In the genomic region with DNA sequence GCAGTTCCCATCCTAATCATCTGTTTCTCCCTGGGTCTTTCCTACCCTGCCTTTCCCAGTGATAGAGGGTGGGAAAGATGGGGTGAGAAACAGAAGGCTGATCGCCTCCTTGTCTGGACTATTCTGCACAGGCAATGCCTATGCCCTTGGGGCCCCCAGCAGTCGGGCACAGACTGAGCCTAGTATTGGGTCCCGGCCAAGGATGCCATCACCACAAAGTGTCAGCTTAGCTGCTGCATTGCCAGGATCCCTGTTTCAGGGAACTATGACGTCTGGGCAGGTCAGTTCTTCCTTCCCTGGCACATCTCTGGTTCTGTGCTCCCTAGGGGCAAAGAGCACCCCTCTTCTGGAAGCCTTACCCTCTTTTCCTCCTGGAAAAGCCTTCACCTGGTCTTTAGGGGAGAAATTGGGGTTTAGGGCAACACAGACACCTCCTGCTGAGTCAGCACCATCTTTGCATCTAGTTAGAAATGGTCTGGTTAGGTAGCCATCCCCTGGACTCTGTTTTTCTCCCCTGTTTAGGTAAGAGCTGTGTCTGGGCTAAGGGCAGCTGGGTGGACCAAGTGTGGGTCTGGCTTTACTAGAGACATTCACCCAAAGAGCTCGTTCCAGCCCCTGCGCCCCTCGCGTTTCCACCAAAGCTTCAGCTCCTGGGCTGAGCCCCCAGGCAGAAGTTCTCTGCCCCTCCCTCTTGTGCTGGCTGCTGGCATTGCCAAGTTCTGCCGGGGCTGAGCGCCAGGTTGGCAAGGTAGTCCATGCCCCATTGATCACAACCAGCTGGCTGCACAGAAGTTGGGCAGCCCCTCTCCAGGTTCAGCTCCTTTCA, we compare ENCODE assay signal across 14 cellular contexts. TPM values are rescaled to one million over a fixed set of nuclear protein-coding genes. Genes with fewer than 3 reads are reported as not detected.
A peak's percentile ranks its signal among the peaks of the same experiment; 100 is the strongest.
DNase-seq lines count a peak whose midpoint lies in the region; ATAC-seq lines count a peak whose summit lies in the region.
"Had no signal": no experiment of that assay in that cellular context is flagged by ENCODE, and none has a peak within 500 bp of the region (broad histone marks: within the 10 kb centered on the region; RNA-seq: fewer than 3 reads in every experiment).

No MANE protein-coding gene starts in this region.

- no peaks in the 10 kb centered on the region for H3K9me3 Mint-ChIP-seq in CD4-positive, alpha-beta memory T cell
- H3K9me3 Mint-ChIP-seq: HFFc6 had no signal

- peaks cover 37 to 54% of the 10 kb centered on the region in 2 donors for H3K27me3 Mint-ChIP-seq in CD4-positive, alpha-beta memory T cell

- H3K27me3 ChIP-seq in CD4-positive, alpha-beta memory T cell (ENCODE audit: insufficient read depth, low read length) = peaks cover 18% of the 10 kb centered on the region

- no peaks in the 10 kb centered on the region for H3K4me1 ChIP-seq in CD4-positive, alpha-beta memory T cell (ENCODE audit: insufficient read depth, low read length)

- H3K36me3 ChIP-seq in CD4-positive, alpha-beta memory T cell (ENCODE audit: insufficient read depth, low read length) = no peaks in the 10 kb centered on the region

- H3K9me3 ChIP-seq in CD4-positive, alpha-beta memory T cell (ENCODE audit: control insufficient read depth in 1 of 2, low read length in 2 of 2) = no peaks in the 10 kb centered on the region
- H3K9me3 ChIP-seq: mucosa of descending colon had no signal

- H3K27ac Mint-ChIP-seq in CD4-positive, alpha-beta memory T cell = no peak overlapping the region
- H3K27ac Mint-ChIP-seq: HFFc6 had no signal

- CTCF ChIA-PET in CD4-positive, alpha-beta memory T cell (lab: Charles Lee; ENCODE audit: partially characterized antibody) = interaction anchor here (1.0 kb wide), 1 partner anchor 436 kb away, joined by 3 read pairs; no protein-coding TSS in a partner anchor

- H3K4me3 Mint-ChIP-seq in CD4-positive, alpha-beta memory T cell = peak overlapping the region in 3 of 8 donors; percentile 6 to 72 (median 31)

- H3K27ac ChIP-seq in CD4-positive, alpha-beta memory T cell (ENCODE audit: low read depth, low read length) = no peak overlapping the region
- H3K27ac ChIP-seq: C4-2B had no signal

- no peak overlapping the region for H3K4me3 ChIP-seq in CD4-positive, alpha-beta memory T cell (ENCODE audit: low read length in 2 of 2)
- H3K4me3 ChIP-seq: mucosa of descending colon had no signal

- intact Hi-C loops in left cardiac atrium (cut with DNase I) = loop anchor here (2.0 to 5.0 kb wide), 3 partner anchors 36 to 214 kb away; no protein-coding TSS in a partner anchor
- intact Hi-C loops in CD4-positive, alpha-beta memory T cell (cut with micrococcal nuclease) = no loop called here

- peak; percentile 17 to 18 for ATAC-seq in left cardiac atrium
- ATAC-seq in HG03432 (IDR thresholded peaks at IDR 0.05; ENCODE audit: unreplicated experiment) = no peak
- ATAC-seq in HG03025 (IDR thresholded peaks at IDR 0.05; ENCODE audit: low FRiP score, unreplicated experiment) = no peak
- ATAC-seq: mucosa of descending colon had no signal

- DNase-seq in Ammon's horn (ENCODE audit: low spot score) = peak; percentile 66
- peak; percentile 6 for DNase-seq in NCI-H2196 treated with DMSO at 0.1 percent for 48 hours (lab: John Stamatoyannopoulos, UW; ENCODE audit: unreplicated experiment)
- DNase-seq in left cardiac atrium = peak; percentile 42
- peak; percentile 31 for DNase-seq in occipital lobe (lab: John Stamatoyannopoulos, UW)
- DNase-seq in CD4-positive, alpha-beta memory T cell = no peak
- no peak for DNase-seq in GDM1 (lab: John Stamatoyannopoulos, UW)
- DNase-seq: activated CD4-positive, alpha-beta T cell treated with anti-CD3 and anti-CD28 coated beads for 48 hours; activated naive CD4-positive, alpha-beta T cell treated with Interleukin-2 at 50 U/mL for 16 hours; HFFc6; mucosa of descending colon; NCI-H774 had no signal

- H3K4me1 Mint-ChIP-seq in CD4-positive, alpha-beta memory T cell = peaks cover 2 to 17% (median 7%) of the 10 kb centered on the region in 4 donors

- H3K36me3 Mint-ChIP-seq in CD4-positive, alpha-beta memory T cell = no peaks in the 10 kb centered on the region

- POLR2A ChIA-PET in CD4-positive, alpha-beta memory T cell (lab: Charles Lee; ENCODE audit: partially characterized antibody) = no interaction called here

RNA-seq across cellular contexts. Expression of gene ADAMTS8, which starts 2.0 kb away (rescaled TPM):
- total RNA-seq in left cardiac atrium = 10 to 100 TPM in 1 of 2 donors, 1 to 10 TPM in 1; 3.3 to 53.0 TPM
- 2.8 TPM for total RNA-seq in occipital lobe
- total RNA-seq in CD4-positive, alpha-beta memory T cell = not detected
- polyA plus RNA-seq in CD4-positive, alpha-beta memory T cell = not detected
- total RNA-seq: HFFc6 had no signal

RNA-seq across cellular contexts. Expression of gene ADAMTS15, which starts 22.0 kb away (rescaled TPM):
- total RNA-seq in left cardiac atrium = 10 to 100 TPM; 29.8 to 32.0 TPM
- total RNA-seq in occipital lobe = 4.7 TPM
- not detected for total RNA-seq in CD4-positive, alpha-beta memory T cell
- not detected for polyA plus RNA-seq in CD4-positive, alpha-beta memory T cell

Comparison
In these comparisons a context has a peak if more than half of its experiments do, and no peak if none do; other contexts are left out.
1. DNase-seq: peak in Ammon's horn (single experiment), NCI-H2196 treated with DMSO at 0.1 percent for 48 hours (single experiment), left cardiac atrium (single experiment) and occipital lobe (single experiment); none in CD4-positive, alpha-beta memory T cell (0 of 5) and GDM1 (single experiment).
2. ATAC-seq: peak in left cardiac atrium (2 of 2); none in HG03432 (single experiment) and HG03025 (single experiment).